Comparison of ENCODE assay signal across 10 cellular contexts in genomic region chr12:109433618-109434017, GRCh38. TPM values are rescaled to one million over a fixed set of nuclear protein-coding genes. Genes with fewer than 3 reads are reported as not detected.
DNase-seq lines count a peak whose midpoint lies in the region; ATAC-seq and TF ChIP-seq lines count a peak whose summit lies in the region.
"Had no signal": no experiment of that assay in that cellular context is flagged by ENCODE, and none has a peak within 500 bp of the region (broad histone marks: within the 10 kb centered on the region; RNA-seq: fewer than 3 reads in every experiment).

No MANE protein-coding gene starts in this region.

- no peak overlapping the region for H3K4me2 ChIP-seq in Loucy (ENCODE audit: low read depth, low read length, poor library complexity, severe bottlenecking)

- H3K36me3 ChIP-seq in Loucy (ENCODE audit: insufficient read depth, low read length) (no peaks in the 10 kb centered on the region), esophagus muscularis mucosa (no peaks in the 10 kb centered on the region)

- WGBS in esophagus muscularis mucosa = 78% methylated on average over 4 of the region's 4 CpGs

- H3K27ac ChIP-seq in esophagus muscularis mucosa (replicated peaks in 1 of 4) = no peak overlapping the region

- no peak for ATAC-seq in GM19467 (IDR thresholded peaks at IDR 0.05; ENCODE audit: unreplicated experiment)
- ATAC-seq in GM21528 (IDR thresholded peaks at IDR 0.05; ENCODE audit: low FRiP score, unreplicated experiment) = no peak
- no peak for ATAC-seq in GM21360 (IDR thresholded peaks at IDR 0.05; ENCODE audit: unreplicated experiment)

- H4K20me1 ChIP-seq in Loucy (ENCODE audit: insufficient read depth, low read length, poor library complexity, severe bottlenecking) = no peaks in the 10 kb centered on the region

- peaks cover 2% of the 10 kb centered on the region for H3K36me3 Mint-ChIP-seq in osteocyte (ENCODE audit: unreplicated experiment)

- intact Hi-C loops in esophagus muscularis mucosa (cut with DNase I) = loop anchor here (2.0 kb wide), 1 partner anchor 43 kb away; the partner anchor contains the start of genes KCTD10 and UBE3B

- TF ChIP-seq CTCF in Loucy (conservative IDR thresholded peaks at IDR 0.05; ENCODE audit: low read length) (peak; percentile 53), fibroblast of the aortic adventitia (IDR thresholded peaks at IDR 0.05; ENCODE audit: insufficient read depth, low read length) (peak; percentile 37), osteocyte (IDR thresholded peaks at IDR 0.05) (peak; percentile 30), esophagus muscularis mucosa (IDR thresholded peaks at IDR 0.05) (peak in 1 of 3 experiments; percentile 39)

- no peaks in the 10 kb centered on the region for H3K27me3 Mint-ChIP-seq in osteocyte (ENCODE audit: unreplicated experiment)

- no peaks in the 10 kb centered on the region for H3K9me3 ChIP-seq in Loucy (ENCODE audit: insufficient read depth, low read depth, low read length)
- H3K9me3 ChIP-seq in esophagus muscularis mucosa = no peaks in the 10 kb centered on the region

- H3K27me3 ChIP-seq in Loucy (ENCODE audit: insufficient read depth, low read length, poor library complexity, severe bottlenecking) (no peaks in the 10 kb centered on the region), esophagus muscularis mucosa (no peaks in the 10 kb centered on the region)

- H3K79me2 ChIP-seq in Loucy (ENCODE audit: insufficient read depth, low read length) = no peaks in the 10 kb centered on the region

- TF ChIP-seq POLR2A in esophagus muscularis mucosa (IDR thresholded peaks at IDR 0.05; ENCODE audit: low read depth) = no peak

- TF ChIP-seq EP300 in esophagus muscularis mucosa (IDR thresholded peaks at IDR 0.05) = no peak

- H3K9ac ChIP-seq in Loucy (ENCODE audit: low read depth, low read length, poor library complexity, severe bottlenecking) = no peak overlapping the region

- H3K9me3 Mint-ChIP-seq in osteocyte (ENCODE audit: unreplicated experiment) = no peaks in the 10 kb centered on the region

- peak; percentile 39 for DNase-seq in DMS53 (lab: John Stamatoyannopoulos, UW)
- DNase-seq in fibroblast of the aortic adventitia (ENCODE audit: low read depth) = no peak
- no peak for DNase-seq in osteocyte (ENCODE audit: extremely low spot score, unreplicated experiment)
- DNase-seq in esophagus muscularis mucosa (ENCODE audit: extremely low spot score) = no peak
- DNase-seq: NCI-H187 treated with DMSO at 0.1 percent for 48 hours, T1000 had no signal

- no peaks in the 10 kb centered on the region for H3F3A ChIP-seq in Loucy (ENCODE audit: low read depth)

- no peak overlapping the region for H3K27ac Mint-ChIP-seq in osteocyte (ENCODE audit: unreplicated experiment)

- no peaks in the 10 kb centered on the region for H3K4me1 ChIP-seq in Loucy (ENCODE audit: insufficient read depth, low read length, poor library complexity, severe bottlenecking)
- peaks cover 6 to 12% (median 11%) of the 10 kb centered on the region in 4 donors for H3K4me1 ChIP-seq in esophagus muscularis mucosa

- H3K4me3 ChIP-seq in Loucy (ENCODE audit: low read length, poor library complexity, severe bottlenecking) = no peak overlapping the region
- H3K4me3 ChIP-seq in fibroblast of the aortic adventitia (ENCODE audit: low read depth, low read length) = no peak overlapping the region
- no peak overlapping the region for H3K4me3 ChIP-seq in esophagus muscularis mucosa

- H2AFZ ChIP-seq in Loucy (ENCODE audit: low read length) = no peak overlapping the region

- no peaks in the 10 kb centered on the region for H3K9me2 ChIP-seq in Loucy (replicated peaks; ENCODE audit: low read depth, low read length)

- H3K4me3 Mint-ChIP-seq in osteocyte (ENCODE audit: unreplicated experiment) = no peak overlapping the region

- no peaks in the 10 kb centered on the region for H3K4me1 Mint-ChIP-seq in osteocyte (ENCODE audit: unreplicated experiment)

RNA-seq across cellular contexts. Expression of gene KCTD10, which starts 43.5 kb away (rescaled TPM):
- total RNA-seq in fibroblast of the aortic adventitia (ENCODE audit: low replicate concordance) (90.9 and 91.7 TPM in 2 replicates), osteocyte (43.1 and 43.5 TPM in 2 replicates), esophagus muscularis mucosa (100 to 1,000 TPM in 2 of 4 donors, 10 to 100 TPM in 2; 90.7 to 115 (median 104) TPM)

RNA-seq across cellular contexts. Expression of gene UBE3B, which starts 43.8 kb away (rescaled TPM):
- total RNA-seq in fibroblast of the aortic adventitia (ENCODE audit: low replicate concordance) (28.1 and 43.0 TPM in 2 replicates), osteocyte (33.0 and 37.0 TPM in 2 replicates), esophagus muscularis mucosa (10 to 100 TPM; 42.4 to 59.2 (median 49.1) TPM)
